Comparison of ENCODE assay signal across 8 cellular contexts in the genomic region with DNA sequence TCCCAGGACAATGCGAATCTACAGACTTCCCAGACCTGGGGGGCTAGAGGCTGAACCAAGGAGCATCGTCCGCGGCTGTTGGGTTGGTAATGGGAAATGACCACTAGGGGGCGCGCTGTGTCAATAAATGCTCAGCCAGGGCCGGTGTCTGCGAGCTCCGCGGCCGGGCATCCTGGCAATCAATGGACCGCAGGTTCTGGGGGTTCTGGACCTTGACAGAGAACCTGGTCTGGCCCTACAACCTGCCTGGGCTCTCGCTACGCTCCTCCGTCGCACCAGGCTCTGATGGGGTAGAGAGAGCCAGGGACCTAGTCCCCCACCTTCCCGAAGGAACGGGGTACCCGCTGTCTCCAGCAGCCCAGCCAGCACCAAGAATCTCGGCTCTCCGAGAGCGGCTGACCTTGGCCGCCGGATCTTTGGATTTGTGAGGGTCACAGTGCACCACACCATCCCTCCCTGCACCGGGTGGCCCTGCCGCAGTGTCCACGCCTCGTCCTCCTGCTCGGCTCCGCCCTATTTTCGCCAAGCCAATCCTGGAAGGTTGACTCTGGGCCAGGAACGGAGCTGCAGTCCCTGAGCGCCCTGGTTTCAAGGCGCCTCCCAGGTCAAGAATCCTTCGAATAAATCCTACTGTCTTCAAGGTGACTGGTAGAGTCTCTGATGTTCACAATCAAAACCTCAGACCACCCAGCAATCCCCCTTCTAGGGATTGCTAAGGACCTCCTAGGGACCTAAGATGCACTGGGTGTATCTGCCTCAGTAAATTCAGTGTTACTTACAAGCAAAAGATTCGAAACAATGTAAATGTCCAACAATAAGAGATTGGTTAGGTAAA. TPM values are rescaled to one million over a fixed set of nuclear protein-coding genes. Genes with fewer than 3 reads are reported as not detected.
DNase-seq lines count a peak whose midpoint lies in the region; TF ChIP-seq lines count a peak whose summit lies in the region.

No MANE protein-coding gene starts in this region.

- H3K9ac ChIP-seq in OCI-LY3 (ENCODE audit: low read length) (peak overlapping the region; percentile 13; the same call in 1 of the 2 replicates), mucosa of stomach (ENCODE audit: low read length) (no peak overlapping the region)

- WGBS in esophagus muscularis mucosa = 2% methylated on average over 24 of the region's 36 CpGs

- H3K27ac ChIP-seq in OCI-LY3 (ENCODE audit: low read length) (no peak overlapping the region), esophagus muscularis mucosa (replicated peaks in 1 of 4) (peak overlapping the region in 2 of 4 donors; percentile 35 to 51)

- TF ChIP-seq EP300 in esophagus muscularis mucosa (IDR thresholded peaks at IDR 0.05) = no peak

- H3K27me3 ChIP-seq in OCI-LY3 (ENCODE audit: low read depth, low read length) (peaks cover 42% of the 10 kb centered on the region), esophagus muscularis mucosa (peaks cover 0 to 20% (median 0%) of the 10 kb centered on the region in 4 donors), mucosa of stomach (ENCODE audit: control insufficient read depth, insufficient read depth, low read length) (peaks cover 8% of the 10 kb centered on the region)

- TF ChIP-seq POLR2A in esophagus muscularis mucosa (IDR thresholded peaks at IDR 0.05; ENCODE audit: low read depth) = no peak

- H3K36me3 ChIP-seq in OCI-LY3 (replicated peaks; ENCODE audit: low read depth, low read length) (no peaks in the 10 kb centered on the region), esophagus muscularis mucosa (peaks cover 0 to 20% (median 8%) of the 10 kb centered on the region in 4 donors), mucosa of stomach (ENCODE audit: control insufficient read depth, insufficient read depth, low read length) (no peaks in the 10 kb centered on the region)

- no peaks in the 10 kb centered on the region for H4K20me1 ChIP-seq in OCI-LY3 (ENCODE audit: insufficient read depth, low read length)

- DNase-seq in AML-193 (lab: John Stamatoyannopoulos, UW) (peak; percentile 58 to 59), GM19240 (ENCODE audit: insufficient read length, low spot score) (peak; percentile 91), HPDE6-E6E7 (ENCODE audit: extremely low spot score) (peak; percentile 90), activated T-cell treated with anti-CD3 and anti-CD28 coated beads for 48 hours (ENCODE audit: low read depth) (peak; percentile 80), esophagus muscularis mucosa (ENCODE audit: extremely low spot score) (peak; percentile 98)
- peak; percentile 66 to 92 for DNase-seq in stimulated activated CD8-positive, alpha-beta memory T cell treated with anti-CD3 and anti-CD28 coated beads, Interleukin-4, amount 100 ng/mL, for 4 hours (ENCODE audit: low read depth in 2 of 2, low spot score in 1 of 2)

- TF ChIP-seq CTCF in OCI-LY3 (IDR thresholded peaks at IDR 0.05; ENCODE audit: low read depth, low read length) (peak; percentile 92), esophagus muscularis mucosa (IDR thresholded peaks at IDR 0.05) (peak; percentile 83 to 89 (median 86))

- no peaks in the 10 kb centered on the region for H3K9me3 ChIP-seq in OCI-LY3 (ENCODE audit: insufficient read depth, low read length)
- peaks cover 0 to 3% (median 0%) of the 10 kb centered on the region in 4 donors for H3K9me3 ChIP-seq in esophagus muscularis mucosa
- no peaks in the 10 kb centered on the region for H3K9me3 ChIP-seq in mucosa of stomach (ENCODE audit: control insufficient read depth, low read length)

- peak overlapping the region; percentile 82 for H2AFZ ChIP-seq in OCI-LY3 (ENCODE audit: low read depth, low read length)

- H3K4me1 ChIP-seq in OCI-LY3 (ENCODE audit: low read length) (peaks cover 12% of the 10 kb centered on the region), esophagus muscularis mucosa (peaks cover 11 to 20% (median 16%) of the 10 kb centered on the region in 4 donors), mucosa of stomach (ENCODE audit: control insufficient read depth, insufficient read depth, low read length) (peaks cover 9% of the 10 kb centered on the region)

- peak overlapping the region; percentile 78 for H3K4me3 ChIP-seq in OCI-LY3 (ENCODE audit: low read length)
- H3K4me3 ChIP-seq in esophagus muscularis mucosa = peak overlapping the region; percentile 52 to 63 (median 54)
- peak overlapping the region; percentile 3 for H3K4me3 ChIP-seq in mucosa of stomach (ENCODE audit: low read length)

- H3K4me2 ChIP-seq in OCI-LY3 (ENCODE audit: low read length) = peak overlapping the region; percentile 96

- intact Hi-C loops in esophagus muscularis mucosa (cut with DNase I) = loop anchor here (1.0 to 5.0 kb wide), 3 partner anchors 77 to 461 kb away; partner anchors contain the start of gene CMTM3

- no peaks in the 10 kb centered on the region for H3K79me2 ChIP-seq in OCI-LY3 (ENCODE audit: low read length)

RNA-seq across cellular contexts. Expression of gene BEAN1, which starts 20.3 kb away (rescaled TPM):
- total RNA-seq in esophagus muscularis mucosa = under 1 TPM in 2 of 4 donors, not detected in 2; 0.23 to 0.50 TPM

RNA-seq across cellular contexts. Expression of gene CDH5, which starts 40.3 kb away (rescaled TPM):
- total RNA-seq in esophagus muscularis mucosa = 10 to 100 TPM; 19.5 to 63.1 (median 50.6) TPM

Comparison
In these comparisons a context has a peak if more than half of its experiments do, and no peak if none do; other contexts are left out.
1. H3K4me3 ChIP-seq: peak in every context shown above with its lines; median percentile 78 in OCI-LY3; 54 in esophagus muscularis mucosa; 3 in mucosa of stomach.